ENCODE assay signal across 20 cellular contexts in the genomic region with DNA sequence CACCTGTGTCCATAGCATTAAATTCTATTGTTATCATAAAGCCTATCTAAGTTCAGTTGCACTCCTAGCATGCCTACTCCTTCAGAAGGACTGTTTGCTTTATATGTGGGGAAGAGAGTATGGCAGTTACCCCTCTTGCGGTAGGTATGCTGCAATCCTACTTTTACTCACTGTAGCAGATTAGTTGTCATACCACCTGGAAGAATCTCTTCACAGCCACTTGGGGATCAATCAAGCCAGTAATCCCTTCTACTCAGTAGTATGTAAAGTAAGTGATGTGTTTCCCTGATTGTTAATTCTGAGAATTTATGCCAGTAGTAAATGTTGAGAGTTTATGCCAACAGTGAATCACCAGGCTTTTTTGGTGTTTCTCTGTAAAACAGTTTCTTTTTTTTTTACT. TPM values are rescaled to one million over a fixed set of nuclear protein-coding genes. Genes with fewer than 3 reads are reported as not detected.
DNase-seq lines count a peak whose midpoint lies in the region; ATAC-seq, FAIRE-seq and TF ChIP-seq lines count a peak whose summit lies in the region.
"Had no signal": no experiment of that assay in that cellular context is flagged by ENCODE, and none has a peak within 500 bp of the region (broad histone marks: within the 10 kb centered on the region; RNA-seq: fewer than 3 reads in every experiment).

No MANE protein-coding gene starts in this region.

- POLR2A ChIA-PET in WTC11 (lab: Charles Lee): no interaction called here

- peaks cover 36% of the 10 kb centered on the region for H3K36me3 Mint-ChIP-seq in activated CD8-positive, alpha-beta memory T cell treated with anti-CD3 and anti-CD28 coated beads, Interleukin-2, amount 10 ng/mL, durations not matched to agents 7 days and 5 days
- H3K36me3 Mint-ChIP-seq in WTC11: peaks cover 11% of the 10 kb centered on the region
- peaks cover 81% of the 10 kb centered on the region for H3K36me3 Mint-ChIP-seq in stimulated activated effector memory CD8-positive, alpha-beta T cell treated with anti-CD3 and anti-CD28 coated beads, Interleukin-12 subunit alpha, Interleukin-12 subunit beta, amount 100 ng/mL, for 72 hours

- H3K9me3 Mint-ChIP-seq in activated CD8-positive, alpha-beta memory T cell treated with anti-CD3 and anti-CD28 coated beads, Interleukin-2, amount 10 ng/mL, durations not matched to agents 7 days and 5 days (ENCODE audit: low read depth): no peaks in the 10 kb centered on the region
- H3K9me3 Mint-ChIP-seq in WTC11: no peaks in the 10 kb centered on the region
- H3K9me3 Mint-ChIP-seq in stimulated activated effector memory CD8-positive, alpha-beta T cell treated with anti-CD3 and anti-CD28 coated beads, Interleukin-12 subunit alpha, Interleukin-12 subunit beta, amount 100 ng/mL, for 72 hours: no peaks in the 10 kb centered on the region
- H3K9me3 Mint-ChIP-seq: CD4-positive, alpha-beta T cell; GM23338 had no signal

- H3K4me1 Mint-ChIP-seq in activated CD8-positive, alpha-beta memory T cell treated with anti-CD3 and anti-CD28 coated beads, Interleukin-2, amount 10 ng/mL, durations not matched to agents 7 days and 5 days: peaks cover 18% of the 10 kb centered on the region
- H3K4me1 Mint-ChIP-seq in WTC11: no peaks in the 10 kb centered on the region
- peaks cover 15% of the 10 kb centered on the region for H3K4me1 Mint-ChIP-seq in stimulated activated effector memory CD8-positive, alpha-beta T cell treated with anti-CD3 and anti-CD28 coated beads, Interleukin-12 subunit alpha, Interleukin-12 subunit beta, amount 100 ng/mL, for 72 hours
- H3K4me1 Mint-ChIP-seq: GM23338 had no signal

- CTCF ChIA-PET in activated CD8-positive, alpha-beta memory T cell treated with anti-CD3 and anti-CD28 coated beads, Interleukin-2, amount 10 ng/mL, durations not matched to agents 7 days and 5 days (lab: Charles Lee): interaction anchor here (2.1 kb wide), 1 partner anchor 11 kb away, joined by 5 read pairs; no protein-coding TSS in a partner anchor
- CTCF ChIA-PET in WTC11 (lab: Charles Lee): no interaction called here

- no peak for TF ChIP-seq CTCF in WTC11 (IDR thresholded peaks at IDR 0.05)

- no peaks in the 10 kb centered on the region for H3K27me3 Mint-ChIP-seq in activated CD8-positive, alpha-beta memory T cell treated with anti-CD3 and anti-CD28 coated beads, Interleukin-2, amount 10 ng/mL, durations not matched to agents 7 days and 5 days
- H3K27me3 Mint-ChIP-seq in WTC11 (ENCODE audit: low read depth): no peaks in the 10 kb centered on the region
- H3K27me3 Mint-ChIP-seq: CD4-positive, alpha-beta T cell had no signal

- H3K27ac Mint-ChIP-seq in activated CD8-positive, alpha-beta memory T cell treated with anti-CD3 and anti-CD28 coated beads, Interleukin-2, amount 10 ng/mL, durations not matched to agents 7 days and 5 days: peak overlapping the region; percentile 25
- peak overlapping the region; percentile 10; the same call in 1 of the 2 replicates for H3K27ac Mint-ChIP-seq in WTC11
- peak overlapping the region; percentile 16 for H3K27ac Mint-ChIP-seq in stimulated activated effector memory CD8-positive, alpha-beta T cell treated with anti-CD3 and anti-CD28 coated beads, Interleukin-12 subunit alpha, Interleukin-12 subunit beta, amount 100 ng/mL, for 72 hours
- H3K27ac Mint-ChIP-seq: CD4-positive, alpha-beta T cell; GM23338 had no signal

- peak; percentile 9 for FAIRE-seq in HTR-8/SVneo (lab: Jason Lieb, UNC)
- FAIRE-seq: A549 had no signal

- ATAC-seq in activated CD8-positive, alpha-beta memory T cell treated with anti-CD3 and anti-CD28 coated beads, Interleukin-2, amount 10 ng/mL, durations not matched to agents 7 days and 5 days: no peak
- no peak for ATAC-seq in WTC11
- peak; percentile 85 for ATAC-seq in stimulated activated effector memory CD8-positive, alpha-beta T cell treated with anti-CD3 and anti-CD28 coated beads, Interleukin-12 subunit alpha, Interleukin-12 subunit beta, amount 100 ng/mL, for 72 hours
- ATAC-seq: A549, GM23338 had no signal

- DNase-seq in activated CD8-positive, alpha-beta memory T cell treated with anti-CD3 and anti-CD28 coated beads, Interleukin-2, amount 10 ng/mL, durations not matched to agents 7 days and 5 days: no peak
- DNase-seq in activated CD8-positive, alpha-beta memory T cell treated with anti-CD3 and anti-CD28 coated beads, Interleukin-2, amount 50 U/mL, for 4 hours: no peak
- no peak for DNase-seq in HTR-8/SVneo (ENCODE audit: insufficient read length, low spot score)
- no peak for DNase-seq in WTC11 (ENCODE audit: low spot score)
- no peak for DNase-seq in stimulated activated effector memory CD8-positive, alpha-beta T cell treated with anti-CD3 and anti-CD28 coated beads, Interleukin-12 subunit alpha, Interleukin-12 subunit beta, amount 100 ng/mL, for 72 hours (ENCODE audit: low spot score in 2 of 2)
- DNase-seq in NCI-H345 (lab: John Stamatoyannopoulos, UW): no peak
- no peak for DNase-seq in NCI-H510A treated with DMSO at 0.1 percent for 48 hours (lab: John Stamatoyannopoulos, UW)
- DNase-seq: Caco-2; CD4-positive, alpha-beta T cell; DMS153; GF-D8; HCEC 1CT; IMR-90; NCI-H1436; NCI-H1930; NCI-H226; NCI-H526 treated with DMSO at 0.1 percent for 48 hours; Right ventricle myocardium superior had no signal

- H3K4me3 Mint-ChIP-seq in activated CD8-positive, alpha-beta memory T cell treated with anti-CD3 and anti-CD28 coated beads, Interleukin-2, amount 10 ng/mL, durations not matched to agents 7 days and 5 days: no peak overlapping the region
- H3K4me3 Mint-ChIP-seq in WTC11: no peak overlapping the region
- no peak overlapping the region for H3K4me3 Mint-ChIP-seq in stimulated activated effector memory CD8-positive, alpha-beta T cell treated with anti-CD3 and anti-CD28 coated beads, Interleukin-12 subunit alpha, Interleukin-12 subunit beta, amount 100 ng/mL, for 72 hours
- H3K4me3 Mint-ChIP-seq: CD4-positive, alpha-beta T cell; GM23338 had no signal

TF ChIP-seq in WTC11, 78 proteins besides CTCF, POLR2A, EP300 and RAD21 (continues in another document):
- TF ChIP-seq, protein P1, sequence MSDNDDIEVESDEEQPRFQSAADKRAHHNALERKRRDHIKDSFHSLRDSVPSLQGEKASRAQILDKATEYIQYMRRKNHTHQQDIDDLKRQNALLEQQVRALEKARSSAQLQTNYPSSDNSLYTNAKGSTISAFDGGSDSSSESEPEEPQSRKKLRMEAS (CRISPR knock-in tag; IDR thresholded peaks at IDR 0.05): no peak
- TF ChIP-seq TP53 (CRISPR knock-in tag; IDR thresholded peaks at IDR 0.05): no peak
- TF ChIP-seq, protein P2, sequence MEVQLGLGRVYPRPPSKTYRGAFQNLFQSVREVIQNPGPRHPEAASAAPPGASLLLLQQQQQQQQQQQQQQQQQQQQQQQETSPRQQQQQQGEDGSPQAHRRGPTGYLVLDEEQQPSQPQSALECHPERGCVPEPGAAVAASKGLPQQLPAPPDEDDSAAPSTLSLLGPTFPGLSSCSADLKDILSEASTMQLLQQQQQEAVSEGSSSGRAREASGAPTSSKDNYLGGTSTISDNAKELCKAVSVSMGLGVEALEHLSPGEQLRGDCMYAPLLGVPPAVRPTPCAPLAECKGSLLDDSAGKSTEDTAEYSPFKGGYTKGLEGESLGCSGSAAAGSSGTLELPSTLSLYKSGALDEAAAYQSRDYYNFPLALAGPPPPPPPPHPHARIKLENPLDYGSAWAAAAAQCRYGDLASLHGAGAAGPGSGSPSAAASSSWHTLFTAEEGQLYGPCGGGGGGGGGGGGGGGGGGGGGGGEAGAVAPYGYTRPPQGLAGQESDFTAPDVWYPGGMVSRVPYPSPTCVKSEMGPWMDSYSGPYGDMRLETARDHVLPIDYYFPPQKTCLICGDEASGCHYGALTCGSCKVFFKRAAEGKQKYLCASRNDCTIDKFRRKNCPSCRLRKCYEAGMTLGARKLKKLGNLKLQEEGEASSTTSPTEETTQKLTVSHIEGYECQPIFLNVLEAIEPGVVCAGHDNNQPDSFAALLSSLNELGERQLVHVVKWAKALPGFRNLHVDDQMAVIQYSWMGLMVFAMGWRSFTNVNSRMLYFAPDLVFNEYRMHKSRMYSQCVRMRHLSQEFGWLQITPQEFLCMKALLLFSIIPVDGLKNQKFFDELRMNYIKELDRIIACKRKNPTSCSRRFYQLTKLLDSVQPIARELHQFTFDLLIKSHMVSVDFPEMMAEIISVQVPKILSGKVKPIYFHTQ (CRISPR knock-in tag; IDR thresholded peaks at IDR 0.05): no peak
- TF ChIP-seq, protein P3, sequence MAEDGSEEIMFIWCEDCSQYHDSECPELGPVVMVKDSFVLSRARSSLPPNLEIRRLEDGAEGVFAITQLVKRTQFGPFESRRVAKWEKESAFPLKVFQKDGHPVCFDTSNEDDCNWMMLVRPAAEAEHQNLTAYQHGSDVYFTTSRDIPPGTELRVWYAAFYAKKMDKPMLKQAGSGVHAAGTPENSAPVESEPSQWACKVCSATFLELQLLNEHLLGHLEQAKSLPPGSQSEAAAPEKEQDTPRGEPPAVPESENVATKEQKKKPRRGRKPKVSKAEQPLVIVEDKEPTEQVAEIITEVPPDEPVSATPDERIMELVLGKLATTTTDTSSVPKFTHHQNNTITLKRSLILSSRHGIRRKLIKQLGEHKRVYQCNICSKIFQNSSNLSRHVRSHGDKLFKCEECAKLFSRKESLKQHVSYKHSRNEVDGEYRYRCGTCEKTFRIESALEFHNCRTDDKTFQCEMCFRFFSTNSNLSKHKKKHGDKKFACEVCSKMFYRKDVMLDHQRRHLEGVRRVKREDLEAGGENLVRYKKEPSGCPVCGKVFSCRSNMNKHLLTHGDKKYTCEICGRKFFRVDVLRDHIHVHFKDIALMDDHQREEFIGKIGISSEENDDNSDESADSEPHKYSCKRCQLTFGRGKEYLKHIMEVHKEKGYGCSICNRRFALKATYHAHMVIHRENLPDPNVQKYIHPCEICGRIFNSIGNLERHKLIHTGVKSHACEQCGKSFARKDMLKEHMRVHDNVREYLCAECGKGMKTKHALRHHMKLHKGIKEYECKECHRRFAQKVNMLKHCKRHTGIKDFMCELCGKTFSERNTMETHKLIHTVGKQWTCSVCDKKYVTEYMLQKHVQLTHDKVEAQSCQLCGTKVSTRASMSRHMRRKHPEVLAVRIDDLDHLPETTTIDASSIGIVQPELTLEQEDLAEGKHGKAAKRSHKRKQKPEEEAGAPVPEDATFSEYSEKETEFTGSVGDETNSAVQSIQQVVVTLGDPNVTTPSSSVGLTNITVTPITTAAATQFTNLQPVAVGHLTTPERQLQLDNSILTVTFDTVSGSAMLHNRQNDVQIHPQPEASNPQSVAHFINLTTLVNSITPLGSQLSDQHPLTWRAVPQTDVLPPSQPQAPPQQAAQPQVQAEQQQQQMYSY (CRISPR knock-in tag; IDR thresholded peaks at IDR 0.05): no peak
- TF ChIP-seq RELA (CRISPR knock-in tag; IDR thresholded peaks at IDR 0.05; ENCODE audit: borderline replicate concordance): no peak

RNA-seq across cellular contexts. Expression of a gene that starts 34.4 kb away (rescaled TPM):
- total RNA-seq in activated CD8-positive, alpha-beta memory T cell treated with anti-CD3 and anti-CD28 coated beads, Interleukin-2, amount 10 ng/mL, durations not matched to agents 7 days and 5 days: 10 to 100 TPM; 22.9 to 24.4 TPM
- 26.7 to 31.4 TPM (median 28.0 TPM) in 3 replicates for total RNA-seq in WTC11 (2021)

RNA-seq across cellular contexts. Expression of a gene that starts 58.4 kb away (rescaled TPM):
- total RNA-seq in activated CD8-positive, alpha-beta memory T cell treated with anti-CD3 and anti-CD28 coated beads, Interleukin-2, amount 10 ng/mL, durations not matched to agents 7 days and 5 days: 10 to 100 TPM; 42.0 to 44.2 TPM
- 32.7 to 51.3 TPM (median 47.3 TPM) in 3 replicates for total RNA-seq in WTC11 (2021)
